ENCODE assay signal across 10 cellular contexts in genomic region chr2:85865539-85866164, GRCh38. TPM values are rescaled to one million over a fixed set of nuclear protein-coding genes. Genes with fewer than 3 reads are reported as not detected.
DNase-seq lines count a peak whose midpoint lies in the region; ATAC-seq and TF ChIP-seq lines count a peak whose summit lies in the region.
"Had no signal": no experiment of that assay in that cellular context is flagged by ENCODE, and none has a peak within 500 bp of the region (broad histone marks: within the 10 kb centered on the region; RNA-seq: fewer than 3 reads in every experiment).

No MANE protein-coding gene starts in this region.

- H3K4me1 ChIP-seq in left ventricle myocardium inferior, result no peaks in the 10 kb centered on the region

- H3K36me3 ChIP-seq in left ventricle myocardium inferior, result no peaks in the 10 kb centered on the region

- no peak overlapping the region for H3K27ac ChIP-seq in left ventricle myocardium inferior (replicated peaks)
- H3K27ac ChIP-seq: epithelial cell of prostate, stomach had no signal

- DNase-seq in EH (ENCODE audit: low read depth) (peak; percentile 17), astrocyte of the hippocampus (ENCODE audit: low read depth, low spot score) (peak; percentile 82), HuH-7 (ENCODE audit: low spot score) (no peak), left ventricle myocardium inferior (no peak), NCI-H187 treated with DMSO at 0.1 percent for 48 hours (lab: John Stamatoyannopoulos, UW) (no peak), GM03348 (ENCODE audit: low spot score) (no peak)
- DNase-seq: stomach had no signal

- H3K9me3 ChIP-seq in left ventricle myocardium inferior (replicated peaks), result no peaks in the 10 kb centered on the region
- H3K9me3 ChIP-seq: stomach had no signal

- H3K4me3 ChIP-seq in left ventricle myocardium inferior, result no peak overlapping the region
- H3K4me3 ChIP-seq: stomach had no signal

- no peaks in the 10 kb centered on the region for H3K27me3 ChIP-seq in left ventricle myocardium inferior (ENCODE audit: low read depth)
- H3K27me3 ChIP-seq: stomach had no signal

- peak; percentile 69 for ATAC-seq in GM19035 (IDR thresholded peaks at IDR 0.05; ENCODE audit: unreplicated experiment)
- ATAC-seq in HG03064 (IDR thresholded peaks at IDR 0.05; ENCODE audit: low read depth, unreplicated experiment), result peak; percentile 56

- intact Hi-C loops in left ventricle myocardium inferior (cut with micrococcal nuclease), result no loop called here

- TF ChIP-seq CTCF in left ventricle myocardium inferior (IDR thresholded peaks at IDR 0.05; ENCODE audit: borderline replicate concordance), result no peak

RNA-seq across cellular contexts. Expression of gene ST3GAL5, which starts 23.1 kb away (rescaled TPM):
- total RNA-seq in left ventricle myocardium inferior, result 4.2 TPM

Comparison
In these comparisons a context has a peak if more than half of its experiments do, and no peak if none do; other contexts are left out.
1. DNase-seq: peak in EH (single experiment) and astrocyte of the hippocampus (single experiment); none in HuH-7 (single experiment), left ventricle myocardium inferior (single experiment), NCI-H187 treated with DMSO at 0.1 percent for 48 hours (single experiment) and GM03348 (single experiment).